In the genomic region with DNA sequence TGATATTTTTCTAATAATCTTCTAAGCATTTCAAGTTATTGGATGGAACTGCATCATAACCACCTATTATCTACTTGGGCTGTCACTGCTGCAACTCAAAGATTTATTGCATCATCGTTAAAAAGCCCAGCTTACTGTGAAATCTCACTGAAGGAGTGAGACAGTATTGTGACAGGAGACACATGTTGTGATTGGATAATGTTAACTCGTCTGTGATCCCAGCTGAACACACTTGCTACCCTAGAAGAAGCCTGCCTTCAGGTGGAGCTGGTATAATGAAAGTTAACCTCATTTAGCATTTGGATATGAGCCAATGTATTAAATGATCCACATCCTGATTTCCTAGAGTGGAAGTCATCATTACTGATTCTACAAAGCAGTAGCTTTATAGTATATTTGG, we compare ENCODE assay signal across 1 cellular context.
TF ChIP-seq lines count a peak whose summit lies in the region.

No MANE protein-coding gene starts in this region.

TF ChIP-seq in K562, 482 proteins besides CTCF, POLR2A, EP300 and RAD21 (continued from another document and continues in another):
- TF ChIP-seq ZNF699 (CRISPR knock-in tag; IDR thresholded peaks at IDR 0.05; ENCODE audit: insufficient replicate concordance), result no peak
- TF ChIP-seq HOXB6 (CRISPR knock-in tag; IDR thresholded peaks at IDR 0.05; ENCODE audit: borderline replicate concordance), result no peak
- TF ChIP-seq CBX1 (IDR thresholded peaks at IDR 0.05; ENCODE audit: low read depth), result no peak
- TF ChIP-seq, protein P1, sequence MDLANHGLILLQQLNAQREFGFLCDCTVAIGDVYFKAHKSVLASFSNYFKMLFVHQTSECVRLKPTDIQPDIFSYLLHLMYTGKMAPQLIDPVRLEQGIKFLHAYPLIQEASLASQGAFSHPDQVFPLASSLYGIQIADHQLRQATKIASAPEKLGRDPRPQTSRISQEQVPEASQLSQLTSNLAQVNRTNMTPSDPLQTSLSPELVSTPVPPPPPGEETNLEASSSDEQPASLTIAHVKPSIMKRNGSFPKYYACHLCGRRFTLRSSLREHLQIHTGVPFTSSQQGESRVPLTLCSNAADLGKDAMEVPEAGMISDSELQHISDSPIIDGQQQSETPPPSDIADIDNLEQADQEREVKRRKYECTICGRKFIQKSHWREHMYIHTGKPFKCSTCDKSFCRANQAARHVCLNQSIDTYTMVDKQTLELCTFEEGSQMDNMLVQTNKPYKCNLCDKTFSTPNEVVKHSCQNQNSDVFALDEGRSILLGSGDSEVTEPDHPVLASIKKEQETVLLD (IDR thresholded peaks at IDR 0.05), result no peak
- peak; percentile 77 for TF ChIP-seq EP400 (IDR thresholded peaks at IDR 0.05)
- TF ChIP-seq SMARCA5 (IDR thresholded peaks at IDR 0.05), result no peak
- TF ChIP-seq, protein P2, sequence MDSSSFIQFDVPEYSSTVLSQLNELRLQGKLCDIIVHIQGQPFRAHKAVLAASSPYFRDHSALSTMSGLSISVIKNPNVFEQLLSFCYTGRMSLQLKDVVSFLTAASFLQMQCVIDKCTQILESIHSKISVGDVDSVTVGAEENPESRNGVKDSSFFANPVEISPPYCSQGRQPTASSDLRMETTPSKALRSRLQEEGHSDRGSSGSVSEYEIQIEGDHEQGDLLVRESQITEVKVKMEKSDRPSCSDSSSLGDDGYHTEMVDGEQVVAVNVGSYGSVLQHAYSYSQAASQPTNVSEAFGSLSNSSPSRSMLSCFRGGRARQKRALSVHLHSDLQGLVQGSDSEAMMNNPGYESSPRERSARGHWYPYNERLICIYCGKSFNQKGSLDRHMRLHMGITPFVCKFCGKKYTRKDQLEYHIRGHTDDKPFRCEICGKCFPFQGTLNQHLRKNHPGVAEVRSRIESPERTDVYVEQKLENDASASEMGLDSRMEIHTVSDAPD (CRISPR knock-in tag; IDR thresholded peaks at IDR 0.05), result no peak
- peak; percentile 92 for TF ChIP-seq JUND (IDR thresholded peaks at IDR 0.05; ENCODE audit: borderline replicate concordance, low read depth, low read length)
- TF ChIP-seq JUND (tag; IDR thresholded peaks at IDR 0.05; ENCODE audit: borderline replicate concordance, low read depth, low read length), result peak; percentile 81; the same call in 2 of the 3 replicates
- TF ChIP-seq SMARCE1 (IDR thresholded peaks at IDR 0.05), result no peak; the same call in 1 of the 2 replicates
- TF ChIP-seq, protein P3, sequence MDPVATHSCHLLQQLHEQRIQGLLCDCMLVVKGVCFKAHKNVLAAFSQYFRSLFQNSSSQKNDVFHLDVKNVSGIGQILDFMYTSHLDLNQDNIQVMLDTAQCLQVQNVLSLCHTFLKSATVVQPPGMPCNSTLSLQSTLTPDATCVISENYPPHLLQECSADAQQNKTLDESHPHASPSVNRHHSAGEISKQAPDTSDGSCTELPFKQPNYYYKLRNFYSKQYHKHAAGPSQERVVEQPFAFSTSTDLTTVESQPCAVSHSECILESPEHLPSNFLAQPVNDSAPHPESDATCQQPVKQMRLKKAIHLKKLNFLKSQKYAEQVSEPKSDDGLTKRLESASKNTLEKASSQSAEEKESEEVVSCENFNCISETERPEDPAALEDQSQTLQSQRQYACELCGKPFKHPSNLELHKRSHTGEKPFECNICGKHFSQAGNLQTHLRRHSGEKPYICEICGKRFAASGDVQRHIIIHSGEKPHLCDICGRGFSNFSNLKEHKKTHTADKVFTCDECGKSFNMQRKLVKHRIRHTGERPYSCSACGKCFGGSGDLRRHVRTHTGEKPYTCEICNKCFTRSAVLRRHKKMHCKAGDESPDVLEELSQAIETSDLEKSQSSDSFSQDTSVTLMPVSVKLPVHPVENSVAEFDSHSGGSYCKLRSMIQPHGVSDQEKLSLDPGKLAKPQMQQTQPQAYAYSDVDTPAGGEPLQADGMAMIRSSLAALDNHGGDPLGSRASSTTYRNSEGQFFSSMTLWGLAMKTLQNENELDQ (CRISPR knock-in tag; IDR thresholded peaks at IDR 0.05; ENCODE audit: borderline replicate concordance), result no peak
- TF ChIP-seq C11orf30 (IDR thresholded peaks at IDR 0.05; ENCODE audit: low read depth), result no peak
- TF ChIP-seq POLR2H (tag; IDR thresholded peaks at IDR 0.05; ENCODE audit: low read depth), result no peak; the same call in 1 of the 2 replicates
- TF ChIP-seq, protein P4, sequence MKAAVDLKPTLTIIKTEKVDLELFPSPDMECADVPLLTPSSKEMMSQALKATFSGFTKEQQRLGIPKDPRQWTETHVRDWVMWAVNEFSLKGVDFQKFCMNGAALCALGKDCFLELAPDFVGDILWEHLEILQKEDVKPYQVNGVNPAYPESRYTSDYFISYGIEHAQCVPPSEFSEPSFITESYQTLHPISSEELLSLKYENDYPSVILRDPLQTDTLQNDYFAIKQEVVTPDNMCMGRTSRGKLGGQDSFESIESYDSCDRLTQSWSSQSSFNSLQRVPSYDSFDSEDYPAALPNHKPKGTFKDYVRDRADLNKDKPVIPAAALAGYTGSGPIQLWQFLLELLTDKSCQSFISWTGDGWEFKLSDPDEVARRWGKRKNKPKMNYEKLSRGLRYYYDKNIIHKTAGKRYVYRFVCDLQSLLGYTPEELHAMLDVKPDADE (conservative IDR thresholded peaks at IDR 0.05; ENCODE audit: control insufficient read depth, low read depth, low read length), result no peak
- TF ChIP-seq, protein P5, sequence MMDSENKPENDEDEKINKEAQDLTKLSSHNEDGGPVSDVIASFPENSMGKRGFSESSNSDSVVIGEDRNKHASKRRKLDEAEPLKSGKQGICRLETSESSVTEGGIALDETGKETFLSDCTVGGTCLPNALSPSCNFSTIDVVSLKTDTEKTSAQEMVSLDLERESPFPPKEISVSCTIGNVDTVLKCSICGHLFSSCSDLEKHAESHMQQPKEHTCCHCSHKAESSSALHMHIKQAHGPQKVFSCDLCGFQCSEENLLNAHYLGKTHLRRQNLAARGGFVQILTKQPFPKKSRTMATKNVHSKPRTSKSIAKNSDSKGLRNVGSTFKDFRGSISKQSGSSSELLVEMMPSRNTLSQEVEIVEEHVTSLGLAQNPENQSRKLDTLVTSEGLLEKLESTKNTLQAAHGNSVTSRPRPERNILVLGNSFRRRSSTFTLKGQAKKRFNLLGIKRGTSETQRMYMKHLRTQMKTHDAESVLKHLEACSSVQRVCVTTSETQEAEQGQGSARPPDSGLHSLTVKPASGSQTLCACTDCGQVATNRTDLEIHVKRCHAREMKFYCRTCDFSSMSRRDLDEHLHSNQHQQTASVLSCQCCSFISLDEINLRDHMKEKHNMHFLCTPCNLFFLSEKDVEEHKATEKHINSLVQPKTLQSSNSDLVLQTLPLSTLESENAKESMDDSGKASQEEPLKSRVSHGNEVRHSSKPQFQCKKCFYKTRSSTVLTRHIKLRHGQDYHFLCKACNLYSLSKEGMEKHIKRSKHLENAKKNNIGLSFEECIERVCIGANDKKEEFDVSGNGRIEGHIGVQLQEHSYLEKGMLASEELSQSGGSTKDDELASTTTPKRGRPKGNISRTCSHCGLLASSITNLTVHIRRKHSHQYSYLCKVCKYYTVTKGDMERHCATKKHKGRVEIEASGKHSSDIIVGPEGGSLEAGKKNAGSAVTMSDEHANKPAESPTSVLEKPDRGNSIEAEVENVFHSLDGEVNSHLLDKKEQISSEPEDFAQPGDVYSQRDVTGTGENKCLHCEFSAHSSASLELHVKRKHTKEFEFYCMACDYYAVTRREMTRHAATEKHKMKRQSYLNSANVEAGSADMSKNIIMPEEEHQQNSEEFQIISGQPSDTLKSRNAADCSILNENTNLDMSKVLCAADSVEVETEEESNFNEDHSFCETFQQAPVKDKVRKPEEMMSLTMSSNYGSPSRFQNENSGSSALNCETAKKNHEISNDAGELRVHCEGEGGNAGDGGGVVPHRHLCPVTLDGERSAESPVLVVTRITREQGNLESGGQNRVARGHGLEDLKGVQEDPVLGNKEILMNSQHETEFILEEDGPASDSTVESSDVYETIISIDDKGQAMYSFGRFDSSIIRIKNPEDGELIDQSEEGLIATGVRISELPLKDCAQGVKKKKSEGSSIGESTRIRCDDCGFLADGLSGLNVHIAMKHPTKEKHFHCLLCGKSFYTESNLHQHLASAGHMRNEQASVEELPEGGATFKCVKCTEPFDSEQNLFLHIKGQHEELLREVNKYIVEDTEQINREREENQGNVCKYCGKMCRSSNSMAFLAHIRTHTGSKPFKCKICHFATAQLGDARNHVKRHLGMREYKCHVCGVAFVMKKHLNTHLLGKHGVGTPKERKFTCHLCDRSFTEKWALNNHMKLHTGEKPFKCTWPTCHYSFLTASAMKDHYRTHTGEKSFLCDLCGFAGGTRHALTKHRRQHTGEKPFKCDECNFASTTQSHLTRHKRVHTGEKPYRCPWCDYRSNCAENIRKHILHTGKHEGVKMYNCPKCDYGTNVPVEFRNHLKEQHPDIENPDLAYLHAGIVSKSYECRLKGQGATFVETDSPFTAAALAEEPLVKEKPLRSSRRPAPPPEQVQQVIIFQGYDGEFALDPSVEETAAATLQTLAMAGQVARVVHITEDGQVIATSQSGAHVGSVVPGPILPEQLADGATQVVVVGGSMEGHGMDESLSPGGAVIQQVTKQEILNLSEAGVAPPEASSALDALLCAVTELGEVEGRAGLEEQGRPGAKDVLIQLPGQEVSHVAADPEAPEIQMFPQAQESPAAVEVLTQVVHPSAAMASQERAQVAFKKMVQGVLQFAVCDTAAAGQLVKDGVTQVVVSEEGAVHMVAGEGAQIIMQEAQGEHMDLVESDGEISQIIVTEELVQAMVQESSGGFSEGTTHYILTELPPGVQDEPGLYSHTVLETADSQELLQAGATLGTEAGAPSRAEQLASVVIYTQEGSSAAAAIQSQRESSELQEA (IDR thresholded peaks at IDR 0.05; ENCODE audit: low read depth), result no peak
- TF ChIP-seq CBFA2T3 (IDR thresholded peaks at IDR 0.05), result peak; percentile 21; the same call in 1 of the 2 replicates
- TF ChIP-seq POLR2G (IDR thresholded peaks at IDR 0.05; ENCODE audit: low read depth, low read length), result no peak
- TF ChIP-seq, protein P6, sequence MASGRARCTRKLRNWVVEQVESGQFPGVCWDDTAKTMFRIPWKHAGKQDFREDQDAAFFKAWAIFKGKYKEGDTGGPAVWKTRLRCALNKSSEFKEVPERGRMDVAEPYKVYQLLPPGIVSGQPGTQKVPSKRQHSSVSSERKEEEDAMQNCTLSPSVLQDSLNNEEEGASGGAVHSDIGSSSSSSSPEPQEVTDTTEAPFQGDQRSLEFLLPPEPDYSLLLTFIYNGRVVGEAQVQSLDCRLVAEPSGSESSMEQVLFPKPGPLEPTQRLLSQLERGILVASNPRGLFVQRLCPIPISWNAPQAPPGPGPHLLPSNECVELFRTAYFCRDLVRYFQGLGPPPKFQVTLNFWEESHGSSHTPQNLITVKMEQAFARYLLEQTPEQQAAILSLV (tag; IDR thresholded peaks at IDR 0.05), result peak; percentile 98
- TF ChIP-seq JUN (IDR thresholded peaks at IDR 0.05; ENCODE audit: borderline replicate concordance, low read depth, low read length), result peak; percentile 81
- no peak for TF ChIP-seq JUN (CRISPR knock-in tag; IDR thresholded peaks at IDR 0.05; ENCODE audit: borderline replicate concordance)
- TF ChIP-seq XRCC5 (IDR thresholded peaks at IDR 0.05; ENCODE audit: low read depth, low read length), result no peak
- TF ChIP-seq, protein P7, sequence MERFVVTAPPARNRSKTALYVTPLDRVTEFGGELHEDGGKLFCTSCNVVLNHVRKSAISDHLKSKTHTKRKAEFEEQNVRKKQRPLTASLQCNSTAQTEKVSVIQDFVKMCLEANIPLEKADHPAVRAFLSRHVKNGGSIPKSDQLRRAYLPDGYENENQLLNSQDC (CRISPR knock-in tag; IDR thresholded peaks at IDR 0.05), result no peak
- TF ChIP-seq ZNF785 (CRISPR knock-in tag; IDR thresholded peaks at IDR 0.05), result no peak
- TF ChIP-seq SRSF9 (IDR thresholded peaks at IDR 0.05; ENCODE audit: borderline replicate concordance, low read depth, low read length), result no peak
- TF ChIP-seq ZNF41 (CRISPR knock-in tag; conservative IDR thresholded peaks at IDR 0.05), result no peak
- no peak for TF ChIP-seq STAT5B (CRISPR knock-in tag; IDR thresholded peaks at IDR 0.05)
- TF ChIP-seq TAL1 (IDR thresholded peaks at IDR 0.05), result peak; percentile 50; the same call in 1 of the 2 replicates
- TF ChIP-seq GATA2 (CRISPR knock-in tag; IDR thresholded peaks at IDR 0.05), result no peak
- peak; percentile 44 for TF ChIP-seq TEAD4 (IDR thresholded peaks at IDR 0.05; ENCODE audit: low read length)
- no peak for TF ChIP-seq TEAD4 (CRISPR knock-in tag; IDR thresholded peaks at IDR 0.05; ENCODE audit: borderline replicate concordance)
- TF ChIP-seq ZBTB8A (IDR thresholded peaks at IDR 0.05; ENCODE audit: partially characterized antibody), result no peak
- no peak for TF ChIP-seq ZNF696 (CRISPR knock-in tag; conservative IDR thresholded peaks at IDR 0.05)
- no peak for TF ChIP-seq PHB (CRISPR knock-in tag; IDR thresholded peaks at IDR 0.05)
- TF ChIP-seq, protein P8, sequence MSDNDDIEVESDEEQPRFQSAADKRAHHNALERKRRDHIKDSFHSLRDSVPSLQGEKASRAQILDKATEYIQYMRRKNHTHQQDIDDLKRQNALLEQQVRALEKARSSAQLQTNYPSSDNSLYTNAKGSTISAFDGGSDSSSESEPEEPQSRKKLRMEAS (CRISPR knock-in tag; IDR thresholded peaks at IDR 0.05), result no peak
- no peak for TF ChIP-seq ZNF324 (CRISPR knock-in tag; IDR thresholded peaks at IDR 0.05)
- TF ChIP-seq NFE2 (IDR thresholded peaks at IDR 0.05; ENCODE audit: low read depth), result no peak
- TF ChIP-seq SMARCA4 (IDR thresholded peaks at IDR 0.05), result peak; percentile 70; the same call in 1 of the 2 replicates
- no peak; the same call in 1 of the 2 replicates for TF ChIP-seq ZNF316 (IDR thresholded peaks at IDR 0.05)
- no peak for TF ChIP-seq KAT2B (IDR thresholded peaks at IDR 0.05; ENCODE audit: low read depth, low read length)
- TF ChIP-seq ZNF146 (CRISPR knock-in tag; IDR thresholded peaks at IDR 0.05; ENCODE audit: unreplicated experiment), result no peak
- no peak for TF ChIP-seq BRCA1 (IDR thresholded peaks at IDR 0.05)
- TF ChIP-seq BRCA1 (CRISPR knock-in tag; IDR thresholded peaks at IDR 0.05), result no peak
- no peak for TF ChIP-seq DIDO1 (tag; IDR thresholded peaks at IDR 0.05; ENCODE audit: low read depth)
- no peak for TF ChIP-seq FOXA3 (CRISPR knock-in tag; conservative IDR thresholded peaks at IDR 0.05 in 1 of 2, IDR thresholded peaks at IDR 0.05 in 1 of 2)
- no peak for TF ChIP-seq IRF2 (CRISPR knock-in tag; IDR thresholded peaks at IDR 0.05)
- TF ChIP-seq HNRNPLL (IDR thresholded peaks at IDR 0.05; ENCODE audit: low read depth, low read length, poor library complexity, severe bottlenecking), result no peak
- TF ChIP-seq TRIM28 (IDR thresholded peaks at IDR 0.05), result no peak; the same call in 1 of the 2 replicates
- no peak for TF ChIP-seq FOXJ3 (CRISPR knock-in tag; IDR thresholded peaks at IDR 0.05)
- TF ChIP-seq, protein P9, sequence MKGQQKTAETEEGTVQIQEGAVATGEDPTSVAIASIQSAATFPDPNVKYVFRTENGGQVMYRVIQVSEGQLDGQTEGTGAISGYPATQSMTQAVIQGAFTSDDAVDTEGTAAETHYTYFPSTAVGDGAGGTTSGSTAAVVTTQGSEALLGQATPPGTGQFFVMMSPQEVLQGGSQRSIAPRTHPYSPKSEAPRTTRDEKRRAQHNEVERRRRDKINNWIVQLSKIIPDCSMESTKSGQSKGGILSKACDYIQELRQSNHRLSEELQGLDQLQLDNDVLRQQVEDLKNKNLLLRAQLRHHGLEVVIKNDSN (CRISPR knock-in tag; IDR thresholded peaks at IDR 0.05), result no peak
- TF ChIP-seq, protein P10, sequence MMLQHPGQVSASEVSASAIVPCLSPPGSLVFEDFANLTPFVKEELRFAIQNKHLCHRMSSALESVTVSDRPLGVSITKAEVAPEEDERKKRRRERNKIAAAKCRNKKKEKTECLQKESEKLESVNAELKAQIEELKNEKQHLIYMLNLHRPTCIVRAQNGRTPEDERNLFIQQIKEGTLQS (IDR thresholded peaks at IDR 0.05), result peak; percentile 99
- TF ChIP-seq, protein P10 (CRISPR knock-in tag; conservative IDR thresholded peaks at IDR 0.05), result 0 out of 2 replicates have a peak, but pooled peaks have one; percentile 52
- no peak for TF ChIP-seq ZNF408 (CRISPR knock-in tag; IDR thresholded peaks at IDR 0.05; ENCODE audit: low read depth)
